ENCODE assay signal across 31 cellular contexts in genomic region chr7:134714791-134715190, GRCh38.
"Had no signal": no experiment of that assay in that cellular context is flagged by ENCODE, and none has a peak within 500 bp of the region (broad histone marks: within the 10 kb centered on the region; RNA-seq: fewer than 3 reads in every experiment).

No MANE protein-coding gene starts in this region.

- H3K27me3 Mint-ChIP-seq: activated CD4-positive, alpha-beta memory T cell treated with anti-CD3 and anti-CD28 coated beads for 36 hours; activated naive CD4-positive, alpha-beta T cell treated with anti-CD3 and anti-CD28 coated beads, Interleukin-2, amount 50 U/mL, for 24 hours; activated naive CD8-positive, alpha-beta T cell treated with anti-CD3 and anti-CD28 coated beads, Interleukin-2, amount 50 U/mL, for 24 hours had no signal

- H3K4me3 ChIP-seq: esophagus muscularis mucosa, heart left ventricle, right lobe of liver, skin epidermis, suprapubic skin, tibial artery had no signal

- H3K9me3 ChIP-seq: esophagus muscularis mucosa, heart left ventricle, neutrophil, right lobe of liver, suprapubic skin, tibial artery had no signal

- DNase-seq: activated CD4-positive, alpha-beta memory T cell treated with anti-CD3 and anti-CD28 coated beads for 36 hours; activated CD4-positive, alpha-beta T cell treated with anti-CD3 and anti-CD28 coated beads for 48 hours; activated CD8-positive, alpha-beta memory T cell treated with anti-CD3 and anti-CD28 coated beads, Interleukin-2, amount 50 U/mL, for 4 hours; activated naive CD8-positive, alpha-beta T cell treated with anti-CD3 and anti-CD28 coated beads, Interleukin-2, amount 50 U/mL, for 24 hours; activated T-cell treated with anti-CD3 and anti-CD28 coated beads, Interleukin-2, amount 50 U/mL, for 1 hour; dermis blood vessel endothelial cell; effector CD4-positive, alpha-beta T cell; foreskin keratinocyte; heart left ventricle; hypothalamus; immature natural killer cell; kidney; left colon; mammary epithelial cell; naive B cell; nephron progenitor cell; right lobe of liver; stimulated activated CD4-positive, alpha-beta T cell treated with anti-CD3 and anti-CD28 coated beads, Interleukin-1b, Interleukin-23, amount 100 ng/mL, for 48 hours; stimulated activated naive CD4-positive, alpha-beta T cell; T1000; tibial artery; WERI-Rb-1 had no signal

- ATAC-seq: activated CD4-positive, CD25-positive, alpha-beta regulatory T cell treated with anti-CD3 and anti-CD28 coated beads, Interleukin-2, amount 50 U/mL, for 24 hours; activated naive CD8-positive, alpha-beta T cell treated with anti-CD3 and anti-CD28 coated beads, Interleukin-2, amount 50 U/mL, for 24 hours; foreskin keratinocyte; heart left ventricle; left colon; right lobe of liver had no signal

- H3K27me3 ChIP-seq: esophagus muscularis mucosa, foreskin keratinocyte, heart left ventricle, neutrophil, right lobe of liver, suprapubic skin, tibial artery had no signal

- H3K4me3 Mint-ChIP-seq: activated CD4-positive, alpha-beta memory T cell treated with anti-CD3 and anti-CD28 coated beads for 36 hours; activated naive CD4-positive, alpha-beta T cell treated with anti-CD3 and anti-CD28 coated beads, Interleukin-2, amount 50 U/mL, for 24 hours; activated naive CD8-positive, alpha-beta T cell treated with anti-CD3 and anti-CD28 coated beads, Interleukin-2, amount 50 U/mL, for 24 hours; central memory CD8-positive, alpha-beta T cell; immature natural killer cell; naive B cell; nephron progenitor cell had no signal

- H3K4me1 ChIP-seq: right lobe of liver had no signal

- H3K27ac Mint-ChIP-seq: activated CD4-positive, alpha-beta memory T cell treated with anti-CD3 and anti-CD28 coated beads for 36 hours; activated naive CD4-positive, alpha-beta T cell treated with anti-CD3 and anti-CD28 coated beads, Interleukin-2, amount 50 U/mL, for 24 hours; activated naive CD8-positive, alpha-beta T cell treated with anti-CD3 and anti-CD28 coated beads, Interleukin-2, amount 50 U/mL, for 24 hours; activated T-helper 2 cell treated with anti-CD3 and anti-CD28 coated beads, Interferon-gamma antibody, Interleukin-2, Interleukin-4, amounts not matched to agents 10 μg/mL and 5 μg/mL and 100 μg/mL, durations not matched to agents 14 hours and 24 hours and 36 hours; immature natural killer cell; progenitor cell of endocrine pancreas had no signal

- H3K4me1 Mint-ChIP-seq: naive B cell, nephron progenitor cell had no signal

- H3K36me3 ChIP-seq: esophagus muscularis mucosa, heart left ventricle, neutrophil, right lobe of liver, suprapubic skin, tibial artery, WERI-Rb-1 had no signal

- H3K36me3 Mint-ChIP-seq: activated CD4-positive, alpha-beta memory T cell treated with anti-CD3 and anti-CD28 coated beads for 36 hours; immature natural killer cell had no signal

- H3K27ac ChIP-seq: esophagus muscularis mucosa, foreskin keratinocyte, heart left ventricle, neutrophil, right lobe of liver, skin epidermis, suprapubic skin, tibial artery, WERI-Rb-1 had no signal

- H3K9me3 Mint-ChIP-seq: activated CD4-positive, alpha-beta memory T cell treated with anti-CD3 and anti-CD28 coated beads for 36 hours; activated naive CD4-positive, alpha-beta T cell treated with anti-CD3 and anti-CD28 coated beads, Interleukin-2, amount 50 U/mL, for 24 hours; activated naive CD8-positive, alpha-beta T cell treated with anti-CD3 and anti-CD28 coated beads, Interleukin-2, amount 50 U/mL, for 24 hours; activated T-helper 2 cell treated with anti-CD3 and anti-CD28 coated beads, Interferon-gamma antibody, Interleukin-2, Interleukin-4, amounts not matched to agents 10 μg/mL and 5 μg/mL and 100 μg/mL, durations not matched to agents 14 hours and 24 hours and 36 hours; central memory CD8-positive, alpha-beta T cell; immature natural killer cell; naive B cell; nephron progenitor cell had no signal
